ENCODE assay signal across 13 cellular contexts in the genomic region with DNA sequence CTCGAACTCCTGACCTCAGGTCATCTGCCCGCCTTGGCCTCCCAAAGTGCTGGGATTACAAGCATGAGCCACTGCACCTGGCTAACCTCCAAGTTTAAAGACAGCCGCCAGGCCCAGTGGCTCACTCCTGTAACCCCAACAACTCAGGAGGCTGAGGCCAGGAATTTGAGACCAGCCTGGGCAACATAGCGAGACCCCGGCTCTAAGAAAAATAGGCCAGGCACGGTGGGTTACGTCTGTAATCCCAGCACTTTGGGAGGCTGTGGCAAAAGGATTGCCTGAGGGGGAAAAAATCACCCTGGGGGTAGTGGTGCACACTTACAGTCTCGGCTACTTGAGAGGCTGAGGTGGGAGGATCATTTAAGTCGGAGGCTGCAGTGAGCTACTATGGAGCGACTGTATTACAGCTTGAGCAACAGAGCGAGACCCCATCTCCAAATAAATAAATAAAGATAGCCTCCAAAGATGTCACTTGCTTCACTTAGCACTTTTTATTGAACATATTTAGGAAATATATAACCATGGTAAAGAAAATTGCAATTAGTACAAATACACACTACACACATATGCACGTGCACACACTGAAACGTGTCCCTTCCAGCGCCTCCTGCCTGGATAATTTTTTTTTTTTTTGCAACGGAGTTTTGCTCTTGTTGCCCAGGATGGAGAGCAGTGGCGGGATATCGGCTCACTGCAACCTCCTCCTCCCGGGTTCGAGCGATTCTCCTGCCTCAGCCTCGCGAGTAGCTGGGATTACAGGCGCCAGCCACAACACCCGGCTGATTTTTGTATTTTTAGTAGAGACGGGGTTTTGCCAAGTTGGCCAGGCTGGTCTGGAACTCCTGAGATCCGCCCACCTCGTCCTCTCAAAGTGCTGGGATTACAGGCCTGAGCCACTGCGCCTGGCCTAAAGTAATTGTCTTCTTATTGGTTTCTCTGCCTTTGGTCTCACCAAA. TPM values are rescaled to one million over a fixed set of nuclear protein-coding genes. Genes with fewer than 3 reads are reported as not detected.
DNase-seq lines count a peak whose midpoint lies in the region; ATAC-seq and TF ChIP-seq lines count a peak whose summit lies in the region.
"Had no signal": no experiment of that assay in that cellular context is flagged by ENCODE, and none has a peak within 500 bp of the region (broad histone marks: within the 10 kb centered on the region; RNA-seq: fewer than 3 reads in every experiment).

No MANE protein-coding gene starts in this region.

- H3K9ac ChIP-seq in Karpas-422 (ENCODE audit: low read length) (peak overlapping the region; percentile 96), neural progenitor cell (no peak overlapping the region)

- no peaks in the 10 kb centered on the region for H3K27me3 ChIP-seq in CD8-positive, alpha-beta memory T cell (ENCODE audit: insufficient read depth, low read length, poor library complexity, severe bottlenecking)
- no peaks in the 10 kb centered on the region for H3K27me3 ChIP-seq in Karpas-422 (ENCODE audit: low read length)
- H3K27me3 ChIP-seq in neural progenitor cell, result no peaks in the 10 kb centered on the region
- H3K27me3 ChIP-seq: suprapubic skin had no signal

- no peaks in the 10 kb centered on the region for H3K9me2 ChIP-seq in Karpas-422 (replicated peaks; ENCODE audit: insufficient read depth, low read length)

- no peak for DNase-seq in CD8-positive, alpha-beta memory T cell
- DNase-seq in Karpas-422 (peak; percentile 35), neural progenitor cell (ENCODE audit: low spot score) (no peak), germinal center (ENCODE audit: low spot score) (no peak)
- DNase-seq in activated naive CD8-positive, alpha-beta T cell treated with anti-CD3 and anti-CD28 coated beads, Interleukin-2, amount 50 U/mL, for 24 hours, result no peak
- DNase-seq: activated effector memory CD4-positive, alpha-beta T cell treated with Interleukin-2 at 50 U/mL for 16 hours; HCEC 1CT had no signal

- H3K79me2 ChIP-seq in Karpas-422 (ENCODE audit: low read length) (peaks cover 18% of the 10 kb centered on the region), neural progenitor cell (ENCODE audit: low read depth) (peaks cover 3% of the 10 kb centered on the region)

- peaks cover 11% of the 10 kb centered on the region for H3K4me1 ChIP-seq in CD8-positive, alpha-beta memory T cell (ENCODE audit: insufficient read depth, low read length)
- H3K4me1 ChIP-seq in Karpas-422 (ENCODE audit: low read length), result peaks cover 20% of the 10 kb centered on the region
- H3K4me1 ChIP-seq in neural progenitor cell, result peaks cover 5% of the 10 kb centered on the region

- H3K4me3 ChIP-seq in CD8-positive, alpha-beta memory T cell (ENCODE audit: low read length), result no peak overlapping the region
- peak overlapping the region; percentile 92; the same call in 1 of the 2 replicates for H3K4me3 ChIP-seq in Karpas-422 (ENCODE audit: low read length)
- H3K4me3 ChIP-seq in neural progenitor cell, result no peak overlapping the region

- H2AFZ ChIP-seq in Karpas-422 (ENCODE audit: low read length), result no peak overlapping the region
- no peak overlapping the region for H2AFZ ChIP-seq in neural progenitor cell (replicated peaks)

- CTCF ChIA-PET in CD8-positive, alpha-beta memory T cell (lab: Charles Lee), result interaction anchor here (0.6 to 1.7 kb wide), 4 partner anchors 10 to 76 kb away, joined by 3 to 4 read pairs (median 3); partner anchors contain the start of gene KAT8

- peaks cover 0 to 24% (median 0%) of the 10 kb centered on the region in 3 donors for H3K36me3 Mint-ChIP-seq in CD8-positive, alpha-beta memory T cell
- peaks cover 15% of the 10 kb centered on the region for H3K36me3 Mint-ChIP-seq in activated naive CD8-positive, alpha-beta T cell treated with anti-CD3 and anti-CD28 coated beads, Interleukin-2, amount 50 U/mL, for 24 hours (ENCODE audit: low read depth)
- peaks cover 13% of the 10 kb centered on the region for H3K36me3 Mint-ChIP-seq in neural progenitor cell

- no peaks in the 10 kb centered on the region for H3K27me3 Mint-ChIP-seq in CD8-positive, alpha-beta memory T cell
- no peaks in the 10 kb centered on the region for H3K27me3 Mint-ChIP-seq in activated naive CD8-positive, alpha-beta T cell treated with anti-CD3 and anti-CD28 coated beads, Interleukin-2, amount 50 U/mL, for 24 hours
- peaks cover 3% of the 10 kb centered on the region for H3K27me3 Mint-ChIP-seq in neural progenitor cell (ENCODE audit: insufficient read depth, low read depth)

- no peak for ATAC-seq in activated naive CD8-positive, alpha-beta T cell treated with anti-CD3 and anti-CD28 coated beads, Interleukin-2, amount 50 U/mL, for 24 hours
- ATAC-seq in GM21576 (IDR thresholded peaks at IDR 0.05; ENCODE audit: unreplicated experiment), result no peak
- no peak for ATAC-seq in GM21528 (IDR thresholded peaks at IDR 0.05; ENCODE audit: low FRiP score, unreplicated experiment)

- peaks cover 16 to 21% (median 17%) of the 10 kb centered on the region in 3 donors for H3K4me1 Mint-ChIP-seq in CD8-positive, alpha-beta memory T cell
- H3K4me1 Mint-ChIP-seq in activated naive CD8-positive, alpha-beta T cell treated with anti-CD3 and anti-CD28 coated beads, Interleukin-2, amount 50 U/mL, for 24 hours, result peaks cover 28% of the 10 kb centered on the region
- H3K4me1 Mint-ChIP-seq in neural progenitor cell, result peaks cover 12% of the 10 kb centered on the region

- peak overlapping the region; percentile 80 to 94 (median 84) for H3K4me3 Mint-ChIP-seq in CD8-positive, alpha-beta memory T cell
- H3K4me3 Mint-ChIP-seq in activated naive CD8-positive, alpha-beta T cell treated with anti-CD3 and anti-CD28 coated beads, Interleukin-2, amount 50 U/mL, for 24 hours, result no peak overlapping the region
- H3K4me3 Mint-ChIP-seq in neural progenitor cell, result peak overlapping the region; percentile 90

- H3K9me3 ChIP-seq in CD8-positive, alpha-beta memory T cell (ENCODE audit: low read length), result no peaks in the 10 kb centered on the region
- H3K9me3 ChIP-seq in Karpas-422 (ENCODE audit: low read length) (no peaks in the 10 kb centered on the region), neural progenitor cell (ENCODE audit: low read depth) (no peaks in the 10 kb centered on the region)
- H3K9me3 ChIP-seq: suprapubic skin had no signal

- POLR2A ChIA-PET in CD8-positive, alpha-beta memory T cell (lab: Charles Lee), result interaction anchor here (2.6 kb wide), 1 partner anchor 11 kb away, joined by 12 read pairs; the partner anchor contains the start of gene KAT8

- no peaks in the 10 kb centered on the region for H4K20me1 ChIP-seq in Karpas-422 (ENCODE audit: insufficient read depth, low read depth, low read length)
- H4K20me1 ChIP-seq in neural progenitor cell (ENCODE audit: low read depth), result no peaks in the 10 kb centered on the region

- no peaks in the 10 kb centered on the region for H3K36me3 ChIP-seq in CD8-positive, alpha-beta memory T cell (ENCODE audit: insufficient read depth, low read length)
- H3K36me3 ChIP-seq in Karpas-422 (ENCODE audit: insufficient read depth, low read length) (no peaks in the 10 kb centered on the region; the same call in 1 of the 2 replicates), neural progenitor cell (no peaks in the 10 kb centered on the region)

- peak overlapping the region; percentile 79 for H3K4me2 ChIP-seq in Karpas-422 (ENCODE audit: low read depth, low read length, poor library complexity, severe bottlenecking)
- no peak overlapping the region for H3K4me2 ChIP-seq in neural progenitor cell

- no peak for TF ChIP-seq CTCF in neural progenitor cell (IDR thresholded peaks at IDR 0.05)

- no peaks in the 10 kb centered on the region for H3K9me3 Mint-ChIP-seq in CD8-positive, alpha-beta memory T cell
- H3K9me3 Mint-ChIP-seq in activated naive CD8-positive, alpha-beta T cell treated with anti-CD3 and anti-CD28 coated beads, Interleukin-2, amount 50 U/mL, for 24 hours, result no peaks in the 10 kb centered on the region
- H3K9me3 Mint-ChIP-seq in neural progenitor cell, result no peaks in the 10 kb centered on the region

- no peak overlapping the region for H3K27ac ChIP-seq in CD8-positive, alpha-beta memory T cell (ENCODE audit: low read depth, low read length)
- H3K27ac ChIP-seq in Karpas-422 (ENCODE audit: low read length) (no peak overlapping the region), neural progenitor cell (no peak overlapping the region)
- H3K27ac ChIP-seq: suprapubic skin had no signal

- H3K27ac Mint-ChIP-seq in CD8-positive, alpha-beta memory T cell, result peak overlapping the region in 1 of 8 donors; percentile 60
- peak overlapping the region; percentile 97 for H3K27ac Mint-ChIP-seq in activated naive CD8-positive, alpha-beta T cell treated with anti-CD3 and anti-CD28 coated beads, Interleukin-2, amount 50 U/mL, for 24 hours
- H3K27ac Mint-ChIP-seq in neural progenitor cell, result peak overlapping the region; percentile 83

- peaks cover 13% of the 10 kb centered on the region for H3F3A ChIP-seq in neural progenitor cell (ENCODE audit: low read depth)

RNA-seq across cellular contexts. Expression of gene BCKDK, which starts 1.4 kb away (rescaled TPM):
- 10 to 100 TPM; 40.0 to 42.5 TPM for total RNA-seq in CD8-positive, alpha-beta memory T cell
- 29.4 TPM for polyA plus RNA-seq in CD8-positive, alpha-beta memory T cell
- 28.4 and 37.5 TPM in 2 replicates for total RNA-seq in Karpas-422 (2014; rRNA removed; shearing (Covaris generic); ENCODE audit: low replicate concordance)
- total RNA-seq in neural progenitor cell (ENCODE audit: low replicate concordance), result 19.8 and 38.1 TPM in 2 replicates

RNA-seq across cellular contexts. Expression of gene KAT8, which starts 10.7 kb away (rescaled TPM):
- total RNA-seq in CD8-positive, alpha-beta memory T cell, result 10 to 100 TPM; 56.1 to 58.6 TPM
- polyA plus RNA-seq in CD8-positive, alpha-beta memory T cell, result 67.3 TPM
- 37.2 and 42.7 TPM in 2 replicates for total RNA-seq in Karpas-422 (2014; rRNA removed; shearing (Covaris generic); ENCODE audit: low replicate concordance)
- 59.7 and 71.7 TPM in 2 replicates for total RNA-seq in neural progenitor cell (ENCODE audit: low replicate concordance)

RNA-seq across cellular contexts. Expression of gene VKORC1, which starts 12.2 kb away (rescaled TPM):
- total RNA-seq in CD8-positive, alpha-beta memory T cell, result 10 to 100 TPM; 66.0 to 74.3 TPM
- 124 TPM for polyA plus RNA-seq in CD8-positive, alpha-beta memory T cell
- 70.2 and 93.9 TPM in 2 replicates for total RNA-seq in Karpas-422 (2014; rRNA removed; shearing (Covaris generic); ENCODE audit: low replicate concordance)
- 95.9 and 137 TPM in 2 replicates for total RNA-seq in neural progenitor cell (ENCODE audit: low replicate concordance)

RNA-seq across cellular contexts. Expression of gene PRSS53, which starts 18.0 kb away (rescaled TPM):
- total RNA-seq in CD8-positive, alpha-beta memory T cell, result 1 to 10 TPM; 3.3 to 4.6 TPM
- 0.59 TPM for polyA plus RNA-seq in CD8-positive, alpha-beta memory T cell
- 3.2 and 4.0 TPM in 2 replicates for total RNA-seq in Karpas-422 (2014; rRNA removed; shearing (Covaris generic); ENCODE audit: low replicate concordance)
- total RNA-seq in neural progenitor cell (ENCODE audit: low replicate concordance), result 2.3 and 7.7 TPM in 2 replicates

RNA-seq across cellular contexts. Expression of gene PRSS8, which starts 28.7 kb away (rescaled TPM):
- total RNA-seq in CD8-positive, alpha-beta memory T cell, result not detected
- not detected for polyA plus RNA-seq in CD8-positive, alpha-beta memory T cell
- total RNA-seq in Karpas-422 (2014; rRNA removed; shearing (Covaris generic); ENCODE audit: low replicate concordance), result not detected in 2 replicates
- total RNA-seq in neural progenitor cell (ENCODE audit: low replicate concordance), result 2.7 and 17.6 TPM in 2 replicates
- total RNA-seq: cardiac septum, SK-MEL-5 had no signal
- polyA plus RNA-seq: neural cell had no signal
